8 cellular contexts compared by ENCODE assay signal in the genomic region with DNA sequence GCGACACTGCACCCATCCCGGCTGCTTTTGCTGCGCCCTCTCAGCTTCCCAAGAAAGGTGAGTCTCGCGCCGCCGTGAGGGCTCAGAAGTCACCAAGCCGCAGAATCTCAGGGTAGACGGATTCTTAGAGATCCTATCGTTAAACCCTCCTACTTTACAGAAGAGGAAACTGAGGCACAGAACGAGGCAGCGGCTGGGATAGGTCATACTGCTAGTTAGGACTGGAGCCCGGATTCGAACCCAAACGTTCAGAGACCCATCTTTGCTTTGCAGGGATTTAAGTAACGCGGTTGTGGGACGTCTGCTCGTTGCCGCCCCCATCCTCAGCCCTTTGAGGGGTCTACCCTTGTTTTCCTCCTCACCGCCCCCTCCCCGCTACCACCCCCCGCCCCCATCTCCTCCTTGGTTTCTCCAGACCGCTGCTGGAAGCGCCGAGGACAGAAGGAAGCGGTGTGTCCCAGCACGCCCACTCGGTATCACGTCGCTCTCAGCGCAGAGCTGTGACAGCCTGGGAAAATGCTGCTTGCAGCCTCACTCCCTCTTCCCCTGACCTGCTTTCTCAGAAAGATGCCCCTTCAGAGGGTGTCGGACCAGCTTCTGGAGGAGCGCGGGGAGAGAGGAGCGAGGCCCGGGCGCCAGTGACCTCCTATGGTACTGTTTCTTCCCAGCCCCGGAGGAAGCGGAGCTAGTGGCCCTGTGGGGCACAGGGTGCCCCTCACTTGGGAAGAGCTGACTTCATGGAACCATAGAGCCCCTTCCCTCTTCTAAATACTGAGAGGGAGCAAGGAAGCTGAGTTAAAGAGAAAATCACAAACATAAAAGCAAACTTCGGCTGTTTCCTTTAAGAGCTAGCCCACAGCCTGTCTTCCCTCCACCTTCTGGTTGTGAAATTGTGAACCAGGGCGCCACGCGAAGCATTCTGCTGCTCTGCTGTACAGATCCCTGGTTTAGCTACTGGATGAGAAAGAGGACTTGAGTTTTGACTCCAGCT. TPM values are rescaled to one million over a fixed set of nuclear protein-coding genes. Genes with fewer than 3 reads are reported as not detected.
DNase-seq lines count a peak whose midpoint lies in the region; ATAC-seq and TF ChIP-seq lines count a peak whose summit lies in the region.

No MANE protein-coding gene starts in this region.

- H3K4me3 Mint-ChIP-seq in activated naive CD8-positive, alpha-beta T cell treated with anti-CD3 and anti-CD28 coated beads for 36 hours, result peak overlapping the region; percentile 85

- DNase-seq in Caki2 (ENCODE audit: low read depth) (peak; percentile 44), HAP-1 (ENCODE audit: low spot score in 2 of 2) (peak in 1 of 2 experiments; percentile 42), RWPE1 (ENCODE audit: low spot score) (peak; percentile 39), Right ventricle myocardium superior (peak; percentile 51), nucleus accumbens (lab: John Stamatoyannopoulos, UW) (peak in 34 of 56 donors; percentile 3 to 60 (median 35))
- DNase-seq in activated naive CD8-positive, alpha-beta T cell treated with anti-CD3 and anti-CD28 coated beads for 36 hours, result peak; percentile 40

- peaks cover 9% of the 10 kb centered on the region for H3K36me3 Mint-ChIP-seq in activated naive CD8-positive, alpha-beta T cell treated with anti-CD3 and anti-CD28 coated beads for 36 hours

- peaks cover 3% of the 10 kb centered on the region for H3K9me3 Mint-ChIP-seq in activated naive CD8-positive, alpha-beta T cell treated with anti-CD3 and anti-CD28 coated beads for 36 hours

- CTCF ChIA-PET in RWPE1 (lab: Yijun Ruan, JAX), result interaction anchor here (0.6 to 1.5 kb wide), 4 partner anchors 55 to 246 kb away, joined by 3 to 6 read pairs (median 3); no protein-coding TSS in a partner anchor

- H3K4me1 Mint-ChIP-seq in activated naive CD8-positive, alpha-beta T cell treated with anti-CD3 and anti-CD28 coated beads for 36 hours, result peaks cover 32% of the 10 kb centered on the region

- in situ Hi-C loops in Caki2 (cut with HindIII; ENCODE audit: low pct_unique_long_range_greater_than_20kb, low sequenced_read_pairs), result no loop called here
- in situ Hi-C loops in HAP-1 (cut with MboI; ENCODE audit: low sequenced_read_pairs), result no loop called here

- no peak for TF ChIP-seq CTCF in RWPE1 (conservative IDR thresholded peaks at IDR 0.05; ENCODE audit: low read depth)

- no peaks in the 10 kb centered on the region; the same call in 1 of the 2 replicates for H3K4me1 ChIP-seq in HAP-1

- ATAC-seq in Right ventricle myocardium superior (ENCODE audit: poor library complexity) (peak; percentile 64), HG02970 (IDR thresholded peaks at IDR 0.05; ENCODE audit: low FRiP score, unreplicated experiment) (no peak), GM21576 (IDR thresholded peaks at IDR 0.05; ENCODE audit: unreplicated experiment) (no peak)

- peak overlapping the region; percentile 72 for H3K27ac Mint-ChIP-seq in activated naive CD8-positive, alpha-beta T cell treated with anti-CD3 and anti-CD28 coated beads for 36 hours

- H3K27me3 Mint-ChIP-seq in activated naive CD8-positive, alpha-beta T cell treated with anti-CD3 and anti-CD28 coated beads for 36 hours, result no peaks in the 10 kb centered on the region

- no peaks in the 10 kb centered on the region for H3K27me3 ChIP-seq in HAP-1 (ENCODE audit: low read depth)

- peak overlapping the region; percentile 73 for H3K4me3 ChIP-seq in HAP-1

- intact Hi-C loops in Right ventricle myocardium superior (cut with DNase I), result no loop called here

- H3K36me3 ChIP-seq in HAP-1 (replicated peaks), result no peaks in the 10 kb centered on the region

- peak overlapping the region; percentile 89 for H3K27ac ChIP-seq in RWPE1

- POLR2A ChIA-PET in RWPE1 (lab: Yijun Ruan, JAX; ENCODE audit: low non-redundant PET), result interaction anchor here (1.1 kb wide), 1 partner anchor 17 kb away, joined by 3 read pairs; no protein-coding TSS in a partner anchor

- no peaks in the 10 kb centered on the region for H3K9me3 ChIP-seq in HAP-1

RNA-seq across cellular contexts. Expression of gene IL1RAP, which starts 0.6 kb away (rescaled TPM):
- 2.2 and 9.5 TPM in 2 replicates for total RNA-seq in Caki2 (2014; rRNA removed; shearing (Covaris generic); ENCODE audit: low replicate concordance)
- 1 to 10 TPM; 7.3 to 8.2 TPM for total RNA-seq in activated naive CD8-positive, alpha-beta T cell treated with anti-CD3 and anti-CD28 coated beads for 36 hours
- total RNA-seq in Right ventricle myocardium superior, result 4.1 TPM
